In genomic region chr12:93116632-93117031, GRCh38 we compare ENCODE assay signal across 25 cellular contexts.
"Had no signal": no experiment of that assay in that cellular context is flagged by ENCODE, and none has a peak within 500 bp of the region (broad histone marks: within the 10 kb centered on the region; RNA-seq: fewer than 3 reads in every experiment).

No MANE protein-coding gene starts in this region.

- H3K36me3 Mint-ChIP-seq: activated naive CD8-positive, alpha-beta T cell treated with anti-CD3 and anti-CD28 coated beads for 36 hours; natural killer cell had no signal

- H3K4me1 Mint-ChIP-seq: activated naive CD8-positive, alpha-beta T cell treated with anti-CD3 and anti-CD28 coated beads for 36 hours; natural killer cell had no signal

- H3K27ac Mint-ChIP-seq: activated naive CD4-positive, alpha-beta T cell treated with anti-CD3 and anti-CD28 coated beads for 36 hours; activated naive CD8-positive, alpha-beta T cell treated with anti-CD3 and anti-CD28 coated beads for 36 hours; activated T-helper 1 cell treated with anti-CD3 and anti-CD28 coated beads, Interleukin-12 subunit alpha, Interleukin-12 subunit beta, Interleukin-2, Interleukin-4 antibody, amounts not matched to agents 30 ng/mL and 10 ng/mL and 1 ng/mL, durations not matched to agents 14 hours and 24 hours and 36 hours; natural killer cell; T-helper 1 cell treated with Interleukin-12 subunit alpha and Interleukin-12 subunit beta and Interleukin-4 antibody, amounts not matched to agents 30 μg/mL and 1 μg/mL, for 36 hours had no signal

- H3K9me3 ChIP-seq: adrenal gland, ascending aorta, right atrium auricular region, spleen, testis, transverse colon, uterus had no signal

- ATAC-seq: activated CD4-positive, CD25-positive, alpha-beta regulatory T cell treated with anti-CD3 and anti-CD28 coated beads, Interleukin-2, amount 50 U/mL, for 24 hours; natural killer cell had no signal

- H3K4me3 Mint-ChIP-seq: activated naive CD4-positive, alpha-beta T cell treated with anti-CD3 and anti-CD28 coated beads for 36 hours; activated naive CD8-positive, alpha-beta T cell treated with anti-CD3 and anti-CD28 coated beads for 36 hours; activated T-helper 1 cell treated with anti-CD3 and anti-CD28 coated beads, Interleukin-12 subunit alpha, Interleukin-12 subunit beta, Interleukin-2, Interleukin-4 antibody, amounts not matched to agents 30 ng/mL and 10 ng/mL and 1 ng/mL, durations not matched to agents 14 hours and 24 hours and 36 hours; natural killer cell; T-helper 1 cell treated with Interleukin-12 subunit alpha and Interleukin-12 subunit beta and Interleukin-4 antibody, amounts not matched to agents 30 μg/mL and 1 μg/mL, for 36 hours had no signal

- H3K9me3 Mint-ChIP-seq: natural killer cell; T-helper 1 cell treated with Interleukin-12 subunit alpha and Interleukin-12 subunit beta and Interleukin-4 antibody, amounts not matched to agents 30 μg/mL and 1 μg/mL, for 36 hours had no signal

- H3K27me3 Mint-ChIP-seq: activated naive CD8-positive, alpha-beta T cell treated with anti-CD3 and anti-CD28 coated beads for 36 hours had no signal

- H3K4me3 ChIP-seq: adrenal gland, ascending aorta, right atrium auricular region, spleen, testis, transverse colon, uterus had no signal

- H3K36me3 ChIP-seq: adrenal gland, ascending aorta, brain microvascular endothelial cell, right atrium auricular region, spleen, transverse colon, uterus, WERI-Rb-1 had no signal

- H3K27me3 ChIP-seq: adrenal gland, ascending aorta, brain microvascular endothelial cell, right atrium auricular region, spleen, testis, transverse colon, uterus had no signal

- DNase-seq: activated CD4-positive, alpha-beta T cell treated with anti-CD3 and anti-CD28 coated beads for 48 hours; activated CD4-positive, alpha-beta T cell treated with anti-CD3 and anti-CD28 coated beads, Interleukin-2, amount 50 U/mL, for 48 hours; activated CD8-positive, alpha-beta memory T cell treated with anti-CD3 and anti-CD28 coated beads for 24 hours; activated effector memory CD4-positive, alpha-beta T cell treated with anti-CD3 and anti-CD28 coated beads, Interleukin-2, amount 50 U/mL, for 16 hours; activated naive CD4-positive, alpha-beta T cell treated with anti-CD3 and anti-CD28 coated beads for 36 hours; activated naive CD8-positive, alpha-beta T cell treated with anti-CD3 and anti-CD28 coated beads for 36 hours; adrenal gland; brain microvascular endothelial cell; caudate nucleus; islet precursor cell; mesenchymal stem cell; natural killer cell; spleen; stimulated activated naive CD4-positive, alpha-beta T cell treated with Interleukin-2 at 50 U/mL for 16 hours; T-helper 9 cell; testis; transverse colon; uterus; WERI-Rb-1 had no signal

- H3K4me1 ChIP-seq: uterus had no signal

- H3K27ac ChIP-seq: adrenal gland, brain microvascular endothelial cell, epithelial cell of prostate, right atrium auricular region, spleen, transverse colon, WERI-Rb-1 had no signal
